21 cellular contexts compared by ENCODE assay signal in genomic region chr9:18786196-18786595, GRCh38.
DNase-seq lines count a peak whose midpoint lies in the region; ATAC-seq, FAIRE-seq and TF ChIP-seq lines count a peak whose summit lies in the region.
"Had no signal": no experiment of that assay in that cellular context is flagged by ENCODE, and none has a peak within 500 bp of the region (broad histone marks: within the 10 kb centered on the region; RNA-seq: fewer than 3 reads in every experiment).

No MANE protein-coding gene starts in this region.

- no peaks in the 10 kb centered on the region for H3K27me3 ChIP-seq in lower lobe of right lung (ENCODE audit: low read depth)
- H3K27me3 ChIP-seq in suprapubic skin, result no peaks in the 10 kb centered on the region
- no peaks in the 10 kb centered on the region for H3K27me3 ChIP-seq in pancreas
- H3K27me3 ChIP-seq: left lung, testis had no signal

- H3K4me1 ChIP-seq in lower lobe of right lung, result peaks cover 20% of the 10 kb centered on the region
- H3K4me1 ChIP-seq in suprapubic skin, result peaks cover 7% of the 10 kb centered on the region
- no peaks in the 10 kb centered on the region for H3K4me1 ChIP-seq in pancreas

- no peak overlapping the region for H3K4me3 ChIP-seq in lower lobe of right lung
- H3K4me3 ChIP-seq in suprapubic skin, result no peak overlapping the region
- no peak overlapping the region for H3K4me3 ChIP-seq in pancreas
- H3K4me3 ChIP-seq: left lung, testis had no signal

- no peak for TF ChIP-seq CTCF in lower lobe of right lung (IDR thresholded peaks at IDR 0.05)
- no peak for TF ChIP-seq CTCF in suprapubic skin (IDR thresholded peaks at IDR 0.05)
- TF ChIP-seq CTCF in pancreas (IDR thresholded peaks at IDR 0.05), result no peak

- H3K36me3 ChIP-seq in lower lobe of right lung, result no peaks in the 10 kb centered on the region
- no peaks in the 10 kb centered on the region for H3K36me3 ChIP-seq in suprapubic skin
- no peaks in the 10 kb centered on the region for H3K36me3 ChIP-seq in pancreas
- H3K36me3 ChIP-seq: left lung had no signal

- WGBS in suprapubic skin, result 86% methylated on average over 3 of the region's 3 CpGs
- WGBS in pancreas, 2 donors, result 47 to 53% methylated on average over 3 of the region's 3 CpGs

- DNase-seq in NCI-H1092 treated with DMSO at 0.1 percent for 48 hours (lab: John Stamatoyannopoulos, UW), result peak; percentile 36
- DNase-seq in NCI-H1092 (lab: John Stamatoyannopoulos, UW), result no peak
- peak; percentile 31 for DNase-seq in NCI-H345 treated with DMSO at 0.1 percent for 48 hours (lab: John Stamatoyannopoulos, UW; ENCODE audit: unreplicated experiment)
- DNase-seq in lower lobe of right lung, result no peak
- DNase-seq in suprapubic skin (ENCODE audit: low spot score in 2 of 2), result no peak
- DNase-seq in pancreas, result no peak
- no peak for DNase-seq in activated CD8-positive, alpha-beta memory T cell treated with anti-CD3 and anti-CD28 coated beads, Interleukin-2, amount 50 U/mL, for 48 hours
- DNase-seq: activated CD4-positive, alpha-beta T cell treated with anti-CD3 and anti-CD28 coated beads, Interleukin-2, amount 50 U/mL, for 1 hour; activated T-cell treated with anti-CD3 and anti-CD28 coated beads, Interleukin-2, amount 50 U/mL, for 24 hours; C1 segment of cervical spinal cord; effector CD4-positive, alpha-beta T cell; KG1; left lung; NCI-H1417 treated with DMSO at 0.1 percent for 48 hours; NCI-H524; nephron progenitor cell; stimulated activated CD4-positive, alpha-beta T cell treated with anti-CD3 and anti-CD28 coated beads, Interleukin-1b, Interleukin-23, amount 100 ng/mL, for 48 hours; testis had no signal

- ATAC-seq in lower lobe of right lung (no peak), HG03460 (IDR thresholded peaks at IDR 0.05; ENCODE audit: unreplicated experiment) (no peak), pancreas (no peak)

- no peak for FAIRE-seq in pancreas (lab: Jason Lieb, UNC)
- FAIRE-seq: H1 had no signal

- intact Hi-C loops in lower lobe of right lung (cut with DNase I) (no loop called here), pancreas (cut with DNase I) (no loop called here)

- TF ChIP-seq POLR2A in suprapubic skin (IDR thresholded peaks at IDR 0.05), result no peak

- TF ChIP-seq EP300 in suprapubic skin (IDR thresholded peaks at IDR 0.05), result no peak

- peak overlapping the region; percentile 20 for H3K27ac ChIP-seq in lower lobe of right lung
- H3K27ac ChIP-seq in suprapubic skin, result peak overlapping the region; percentile 30
- peak overlapping the region in 1 of 4 donors; percentile 13 for H3K27ac ChIP-seq in pancreas
- H3K27ac ChIP-seq: 22Rv1 had no signal

- H3K9me3 ChIP-seq in lower lobe of right lung (no peaks in the 10 kb centered on the region), suprapubic skin (no peaks in the 10 kb centered on the region), pancreas (no peaks in the 10 kb centered on the region)
- H3K9me3 ChIP-seq: left lung, testis had no signal

Comparison
In these comparisons a context has a peak if more than half of its experiments do, and no peak if none do; other contexts are left out.
1. DNase-seq: peak in NCI-H1092 treated with DMSO at 0.1 percent for 48 hours (single experiment) and NCI-H345 treated with DMSO at 0.1 percent for 48 hours (single experiment); none in NCI-H1092 (single experiment), lower lobe of right lung (single experiment), suprapubic skin (0 of 2), pancreas (0 of 6) and activated CD8-positive, alpha-beta memory T cell treated with anti-CD3 and anti-CD28 coated beads, Interleukin-2, amount 50 U/mL, for 48 hours (single experiment).